13 cellular contexts compared by ENCODE assay signal in the genomic region with DNA sequence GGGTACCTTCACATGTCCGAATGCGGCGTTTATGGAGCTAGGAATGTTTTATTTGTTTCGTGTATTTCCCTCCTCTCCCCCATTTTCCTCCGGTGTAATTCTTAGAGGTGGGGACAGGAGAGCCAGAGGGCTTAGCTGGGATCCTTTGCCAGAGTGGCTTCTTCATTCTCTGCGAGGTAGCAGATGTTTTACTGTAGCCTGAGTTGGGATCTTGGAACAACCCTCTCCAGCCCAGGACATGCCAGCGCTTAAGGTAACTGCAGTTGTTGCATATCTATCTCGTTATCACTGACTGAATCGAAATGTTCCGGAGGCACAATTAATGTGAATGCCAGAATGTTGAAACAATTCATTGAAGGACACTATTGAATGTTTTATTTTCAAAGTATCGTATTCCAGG. TPM values are rescaled to one million over a fixed set of nuclear protein-coding genes. Genes with fewer than 3 reads are reported as not detected.
DNase-seq lines count a peak whose midpoint lies in the region; ATAC-seq and TF ChIP-seq lines count a peak whose summit lies in the region.
"Had no signal": no experiment of that assay in that cellular context is flagged by ENCODE, and none has a peak within 500 bp of the region (broad histone marks: within the 10 kb centered on the region; RNA-seq: fewer than 3 reads in every experiment).

No MANE protein-coding gene starts in this region.

- H3K4ac ChIP-seq in H9 (ENCODE audit: low read depth, low read length): no peak overlapping the region

- no peak overlapping the region for H3K56ac ChIP-seq in H9 (ENCODE audit: insufficient read length, low read depth, low read length)

- H3K36me3 Mint-ChIP-seq in H9 (ENCODE audit: insufficient read depth in 1 of 3, low read depth in 3 of 3): peaks cover 0 to 3% (median 0%) of the 10 kb centered on the region in 3 experiments; a peak in 1 of 7 replicates
- no peaks in the 10 kb centered on the region for H3K36me3 Mint-ChIP-seq in neural progenitor cell

- no peak overlapping the region for H2BK15ac ChIP-seq in H9 (ENCODE audit: low read depth, low read length)

- H3K27ac ChIP-seq in H9 (ENCODE audit: insufficient read length, low read depth, low read length) (no peak overlapping the region), neural progenitor cell (no peak overlapping the region)
- H3K27ac ChIP-seq: esophagus muscularis mucosa, transverse colon had no signal

- H2BK20ac ChIP-seq in H9 (ENCODE audit: low read depth, low read length, poor library complexity, severe bottlenecking): no peak overlapping the region

- H3K18ac ChIP-seq in H9 (ENCODE audit: insufficient read length, low read depth, low read length): no peak overlapping the region

- H2AK5ac ChIP-seq in H9 (ENCODE audit: insufficient read length, low read length): no peak overlapping the region

- no peaks in the 10 kb centered on the region for H3K23me2 ChIP-seq in H9 (ENCODE audit: insufficient read length, low read depth, low read length, poor library complexity, severe bottlenecking)

- no peak overlapping the region for H4K8ac ChIP-seq in H9 (replicated peaks; ENCODE audit: insufficient read length, low read depth, low read length)

- no CpG with 5 or more reads among the region's 11 CpGs for WGBS in H9 (ENCODE audit: extremely low coverage, insufficient read length, low lambda C conversion rate)

- no peak overlapping the region for H3K23ac ChIP-seq in H9 (ENCODE audit: insufficient read length, low read depth, low read length)

- H3K4me2 ChIP-seq in H9 (ENCODE audit: insufficient read depth, insufficient read length, low read length) (peak overlapping the region; percentile 41), neural progenitor cell (peak overlapping the region; percentile 83)

- no peak overlapping the region for H2BK12ac ChIP-seq in H9 (ENCODE audit: insufficient read length, low read depth, low read length)

- no peaks in the 10 kb centered on the region for H3K79me2 ChIP-seq in H9 (ENCODE audit: insufficient read depth, low read length)
- no peaks in the 10 kb centered on the region for H3K79me2 ChIP-seq in neural progenitor cell (ENCODE audit: low read depth)

- peaks cover 0 to 5% of the 10 kb centered on the region in 2 experiments; a peak in 1 of 4 replicates for H3K4me1 Mint-ChIP-seq in H9
- H3K4me1 Mint-ChIP-seq in neural progenitor cell: no peaks in the 10 kb centered on the region

- no peak overlapping the region for H2BK5ac ChIP-seq in H9 (ENCODE audit: insufficient read length, low read length)

- H2AFZ ChIP-seq in H9 (ENCODE audit: low read length) (no peak overlapping the region), neural progenitor cell (replicated peaks) (peak overlapping the region; percentile 90)

- H3K9ac ChIP-seq in H9 (ENCODE audit: extremely low read depth, insufficient read length, low read length) (no peak overlapping the region), neural progenitor cell (no peak overlapping the region)

- H3K4me3 ChIP-seq in fibroblast of villous mesenchyme (ENCODE audit: low read depth, low read length) (peak overlapping the region; percentile 58), neural progenitor cell (peak overlapping the region; percentile 52)
- H3K4me3 ChIP-seq: esophagus muscularis mucosa had no signal

- H3K9me3 ChIP-seq in H9 (ENCODE audit: control insufficient read depth, low read depth, low read length) (no peaks in the 10 kb centered on the region), neural progenitor cell (ENCODE audit: low read depth) (no peaks in the 10 kb centered on the region)
- H3K9me3 ChIP-seq: esophagus muscularis mucosa, transverse colon had no signal

- no peaks in the 10 kb centered on the region for H3F3A ChIP-seq in neural progenitor cell (ENCODE audit: low read depth)

- H3K14ac ChIP-seq in H9 (ENCODE audit: insufficient read depth, low read length): no peak overlapping the region

- H3K79me1 ChIP-seq in H9 (ENCODE audit: insufficient read depth, low read depth, low read length, poor library complexity, severe bottlenecking): no peaks in the 10 kb centered on the region

- H3K9me3 Mint-ChIP-seq in H9 (peaks cover 60 to 64% of the 10 kb centered on the region in 2 experiments), neural progenitor cell (peaks cover 2% of the 10 kb centered on the region)

- H2BK120ac ChIP-seq in H9 (ENCODE audit: low read depth, low read length, poor library complexity, severe bottlenecking): no peak overlapping the region

- no peaks in the 10 kb centered on the region for H3K36me3 ChIP-seq in neural progenitor cell
- H3K36me3 ChIP-seq: esophagus muscularis mucosa, transverse colon had no signal

- H3K4me3 Mint-ChIP-seq in H9 (peak overlapping the region; percentile 71 to 88), neural progenitor cell (peak overlapping the region; percentile 81)

- ATAC-seq in left colon: no peak

- TF ChIP-seq CTCF in H9 (conservative IDR thresholded peaks at IDR 0.05): no peak
- no peak for TF ChIP-seq CTCF in fibroblast of villous mesenchyme (IDR thresholded peaks at IDR 0.05; ENCODE audit: insufficient read depth, low read depth, low read length)
- TF ChIP-seq CTCF in neural progenitor cell (IDR thresholded peaks at IDR 0.05): no peak

- no peak overlapping the region for H3K27ac Mint-ChIP-seq in H9
- no peak overlapping the region for H3K27ac Mint-ChIP-seq in neural progenitor cell

- no peak overlapping the region for H3T11ph ChIP-seq in H9 (ENCODE audit: low read length)

- intact Hi-C loops in left colon (cut with DNase I, micrococcal nuclease): no loop called here

- H4K20me1 ChIP-seq in H9 (ENCODE audit: control insufficient read depth, insufficient read depth, insufficient read length) (no peaks in the 10 kb centered on the region), neural progenitor cell (ENCODE audit: low read depth) (no peaks in the 10 kb centered on the region)

- no peaks in the 10 kb centered on the region for H3K4me1 ChIP-seq in H9 (ENCODE audit: insufficient read depth, low read length)
- no peaks in the 10 kb centered on the region for H3K4me1 ChIP-seq in neural progenitor cell

- H4K5ac ChIP-seq in H9 (ENCODE audit: insufficient read length, low read depth, low read length): no peak overlapping the region

- DNase-seq in H9 (no peak), NCI-H69 (lab: John Stamatoyannopoulos, UW) (peak; percentile 58), fibroblast of villous mesenchyme (ENCODE audit: low read depth) (no peak), neural progenitor cell (ENCODE audit: low spot score) (no peak), MV-4-11 (lab: John Stamatoyannopoulos, UW) (no peak), hepatic stellate cell (ENCODE audit: low spot score) (no peak), left colon (no peak), GM03348 (ENCODE audit: low spot score) (no peak)
- DNase-seq: activated effector memory CD4-positive, alpha-beta T cell treated with anti-CD3 and anti-CD28 coated beads, Interleukin-2, amount 50 U/mL, for 16 hours; NCI-H1436 treated with DMSO at 0.1 percent for 48 hours; NK-92 treated with Interleukin-12 subunit alpha and Interleukin-12 subunit beta, amount 100 ng/mL, for 24 hours; transverse colon had no signal

- H3K27me3 ChIP-seq in H9 (ENCODE audit: insufficient read depth, low read length) (no peaks in the 10 kb centered on the region), neural progenitor cell (no peaks in the 10 kb centered on the region)

- peaks cover 10% of the 10 kb centered on the region for H3K27me3 Mint-ChIP-seq in H9 (ENCODE audit: low read depth)
- no peaks in the 10 kb centered on the region for H3K27me3 Mint-ChIP-seq in neural progenitor cell (ENCODE audit: insufficient read depth, low read depth)

- H4K91ac ChIP-seq in H9 (ENCODE audit: insufficient read length, low read depth, low read length): no peak overlapping the region

RNA-seq across cellular contexts. Expression of a gene that starts 59.0 kb away (rescaled TPM):
- total RNA-seq in H9 (2021) (5.7 and 7.6 TPM in 2 replicates), fibroblast of villous mesenchyme (79.9 and 87.0 TPM in 2 replicates), neural progenitor cell (ENCODE audit: low replicate concordance) (8.3 and 12.1 TPM in 2 replicates), left colon (10 to 100 TPM; 21.0 to 22.5 TPM)
